ENCODE assay signal across 8 cellular contexts in genomic region chr6:139981810-139982550, GRCh38.
DNase-seq lines count a peak whose midpoint lies in the region; ATAC-seq and TF ChIP-seq lines count a peak whose summit lies in the region.

No MANE protein-coding gene starts in this region.

- H3K9ac ChIP-seq in HUES6 (ENCODE audit: low read length) (no peak overlapping the region), skeletal muscle satellite cell (ENCODE audit: low read depth, low read length) (peak overlapping the region; percentile 80)

- peak overlapping the region; percentile 52 for H3K4me2 ChIP-seq in skeletal muscle satellite cell (ENCODE audit: low read length)

- H3K27ac Mint-ChIP-seq in activated naive CD4-positive, alpha-beta T cell treated with anti-CD3 and anti-CD28 coated beads, Interleukin-2, amount 50 U/mL, for 72 hours: no peak overlapping the region

- H3K36me3 Mint-ChIP-seq in activated naive CD4-positive, alpha-beta T cell treated with anti-CD3 and anti-CD28 coated beads, Interleukin-2, amount 50 U/mL, for 72 hours: no peaks in the 10 kb centered on the region

- H3K4me1 ChIP-seq in HUES6 (ENCODE audit: control insufficient read depth, insufficient read depth, low read length) (peaks cover 43% of the 10 kb centered on the region), cardiac muscle cell (ENCODE audit: low read depth) (peaks cover 28% of the 10 kb centered on the region), skeletal muscle satellite cell (ENCODE audit: control insufficient read depth, insufficient read depth, low read length) (peaks cover 83% of the 10 kb centered on the region)

- in situ Hi-C loops in SK-MEL-5 (cut with HindIII; ENCODE audit: low pct_unique_long_range_greater_than_20kb, low sequenced_read_pairs): no loop called here

- H3K27ac ChIP-seq in HUES6 (ENCODE audit: low read depth, low read length) (peak overlapping the region; percentile 48; the same call in 1 of the 2 replicates), cardiac muscle cell (peak overlapping the region; percentile 91)

- TF ChIP-seq CTCF in cardiac muscle cell (IDR thresholded peaks at IDR 0.05; ENCODE audit: low read depth, low read length): no peak

- no peaks in the 10 kb centered on the region for H3K9me3 Mint-ChIP-seq in activated naive CD4-positive, alpha-beta T cell treated with anti-CD3 and anti-CD28 coated beads, Interleukin-2, amount 50 U/mL, for 72 hours

- H3K9me3 ChIP-seq in HUES6 (ENCODE audit: control insufficient read depth, insufficient read depth, low read depth, low read length) (no peaks in the 10 kb centered on the region), cardiac muscle cell (ENCODE audit: low read depth) (no peaks in the 10 kb centered on the region), skeletal muscle satellite cell (replicated peaks; ENCODE audit: low read length) (no peaks in the 10 kb centered on the region)

- H3K27me3 ChIP-seq in HUES6 (ENCODE audit: control insufficient read depth, insufficient read depth, low read length) (no peaks in the 10 kb centered on the region), cardiac muscle cell (no peaks in the 10 kb centered on the region), skeletal muscle satellite cell (ENCODE audit: control insufficient read depth, insufficient read depth, low read length) (no peaks in the 10 kb centered on the region)

- H3K36me3 ChIP-seq in HUES6 (ENCODE audit: control insufficient read depth, insufficient read depth, low read length): no peaks in the 10 kb centered on the region
- no peaks in the 10 kb centered on the region for H3K36me3 ChIP-seq in cardiac muscle cell
- H3K36me3 ChIP-seq in skeletal muscle satellite cell (ENCODE audit: insufficient read depth, low read length): no peaks in the 10 kb centered on the region

- H3K4me3 ChIP-seq in HUES6 (ENCODE audit: low read depth, low read length): peak overlapping the region; percentile 5; the same call in 1 of the 2 replicates
- no peak overlapping the region for H3K4me3 ChIP-seq in cardiac muscle cell
- no peak overlapping the region for H3K4me3 ChIP-seq in skeletal muscle satellite cell (ENCODE audit: low read length)

- no peak for ATAC-seq in activated naive CD4-positive, alpha-beta T cell treated with anti-CD3 and anti-CD28 coated beads, Interleukin-2, amount 50 U/mL, for 72 hours

- DNase-seq in SK-MEL-5 (ENCODE audit: low read depth, low spot score): peak; percentile 90
- peak; percentile 66 to 82 for DNase-seq in cardiac muscle cell (ENCODE audit: low read depth in 1 of 2, low spot score in 1 of 2)
- DNase-seq in NCI-H187 treated with DMSO at 0.1 percent for 48 hours (lab: John Stamatoyannopoulos, UW): no peak
- no peak for DNase-seq in activated T-cell treated with anti-CD3 and anti-CD28 coated beads, Interleukin-2, amount 50 U/mL, for 1 hour
- DNase-seq in activated naive CD4-positive, alpha-beta T cell treated with anti-CD3 and anti-CD28 coated beads, Interleukin-2, amount 50 U/mL, for 72 hours (ENCODE audit: low spot score in 2 of 2): no peak
- DNase-seq in UCSD-AML1 (lab: John Stamatoyannopoulos, UW; ENCODE audit: unreplicated experiment): no peak

Comparison
In these comparisons a context has a peak if more than half of its experiments do, and no peak if none do; other contexts are left out.
1. DNase-seq: peak in SK-MEL-5 (single experiment) and cardiac muscle cell (2 of 2); none in NCI-H187 treated with DMSO at 0.1 percent for 48 hours (single experiment), activated T-cell treated with anti-CD3 and anti-CD28 coated beads, Interleukin-2, amount 50 U/mL, for 1 hour (single experiment), activated naive CD4-positive, alpha-beta T cell treated with anti-CD3 and anti-CD28 coated beads, Interleukin-2, amount 50 U/mL, for 72 hours (0 of 2) and UCSD-AML1 (single experiment).